In the genomic region with DNA sequence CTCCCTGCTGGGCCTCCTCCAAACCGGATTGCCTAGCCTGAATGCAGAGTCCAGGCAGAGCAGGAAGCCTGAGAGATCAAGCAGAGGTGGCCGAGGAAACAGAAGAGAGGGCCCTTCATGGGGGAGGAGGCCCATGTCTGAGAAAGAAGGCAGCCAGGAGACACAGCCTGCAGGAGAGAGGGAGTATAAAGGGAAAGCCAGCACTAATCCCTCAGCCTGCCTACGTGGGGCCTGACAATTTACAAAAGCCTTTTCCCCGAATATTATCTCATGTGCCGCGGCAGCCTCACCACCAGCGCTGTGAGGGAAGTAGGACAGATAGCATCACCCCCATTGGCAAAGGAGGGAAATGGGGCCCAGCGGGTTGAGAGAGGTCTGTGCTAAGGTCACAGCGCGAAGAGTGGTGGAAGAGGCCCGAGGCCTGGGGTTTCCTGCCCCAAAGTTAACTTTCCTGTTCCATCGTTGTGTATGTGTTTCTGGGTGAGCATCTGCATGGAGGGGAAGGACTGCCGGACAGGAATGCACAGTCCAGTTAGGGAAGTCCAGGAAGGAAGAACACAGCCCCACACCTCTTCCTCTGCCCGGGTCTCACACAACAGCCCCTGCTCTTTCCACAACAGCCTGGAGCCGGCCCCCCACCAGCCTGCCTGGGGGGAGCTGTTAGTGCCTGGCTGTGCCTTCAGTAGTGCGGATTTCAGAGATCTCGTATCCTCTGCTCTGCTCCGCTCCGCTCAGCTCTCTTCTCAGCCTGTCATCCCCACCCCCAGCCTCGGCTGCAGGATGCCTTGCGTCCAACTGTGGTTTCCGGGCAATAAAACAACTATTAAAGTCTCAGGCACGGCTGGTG, we compare ENCODE assay signal across 10 cellular contexts. TPM values are rescaled to one million over a fixed set of nuclear protein-coding genes. Genes with fewer than 3 reads are reported as not detected.
DNase-seq lines count a peak whose midpoint lies in the region; ATAC-seq and TF ChIP-seq lines count a peak whose summit lies in the region.
"Had no signal": no experiment of that assay in that cellular context is flagged by ENCODE, and none has a peak within 500 bp of the region (broad histone marks: within the 10 kb centered on the region; RNA-seq: fewer than 3 reads in every experiment).

No MANE protein-coding gene starts in this region.

- H3K9me2 ChIP-seq in Loucy (replicated peaks; ENCODE audit: low read depth, low read length) = no peaks in the 10 kb centered on the region

- peak overlapping the region; percentile 80 for H3K4me3 ChIP-seq in Loucy (ENCODE audit: low read length, poor library complexity, severe bottlenecking)
- peak overlapping the region; percentile 23 for H3K4me3 ChIP-seq in neural progenitor cell

- H3K9ac ChIP-seq in Loucy (ENCODE audit: low read depth, low read length, poor library complexity, severe bottlenecking) (peak overlapping the region; percentile 96), neural progenitor cell (no peak overlapping the region)
- H3K9ac ChIP-seq: parathyroid adenoma had no signal

- H3K27me3 Mint-ChIP-seq in brain (peaks cover 43% of the 10 kb centered on the region), neural progenitor cell (ENCODE audit: insufficient read depth, low read depth) (peaks cover 9% of the 10 kb centered on the region)

- H3K4me2 ChIP-seq in Loucy (ENCODE audit: low read depth, low read length, poor library complexity, severe bottlenecking) (peak overlapping the region; percentile 87), neural progenitor cell (peak overlapping the region; percentile 80)

- H3K27ac ChIP-seq in neural progenitor cell = no peak overlapping the region
- H3K27ac ChIP-seq: parathyroid adenoma had no signal

- H3K36me3 Mint-ChIP-seq in brain (no peaks in the 10 kb centered on the region), neural progenitor cell (no peaks in the 10 kb centered on the region)

- DNase-seq in GF-D8 (lab: John Stamatoyannopoulos, UW) (peak; percentile 61), neural progenitor cell (ENCODE audit: low spot score) (peak; percentile 62), NCI-H2171 treated with DMSO at 0.1 percent for 48 hours (lab: John Stamatoyannopoulos, UW) (no peak), left lobe of liver (ENCODE audit: low spot score) (no peak), posterior vena cava (ENCODE audit: low spot score) (no peak), NCI-H1694 (lab: John Stamatoyannopoulos, UW) (no peak)
- DNase-seq: MM.1S had no signal

- H3K27me3 ChIP-seq in Loucy (ENCODE audit: insufficient read depth, low read length, poor library complexity, severe bottlenecking) (no peaks in the 10 kb centered on the region), neural progenitor cell (peaks cover 100% of the 10 kb centered on the region)

- H3K4me3 Mint-ChIP-seq in brain (peak overlapping the region in 4 of 5 experiments; percentile 50 to 77 (median 70)), neural progenitor cell (peak overlapping the region; percentile 61)

- H3K9me3 ChIP-seq in Loucy (ENCODE audit: insufficient read depth, low read depth, low read length) (no peaks in the 10 kb centered on the region), neural progenitor cell (ENCODE audit: low read depth) (no peaks in the 10 kb centered on the region)

- H3K4me1 ChIP-seq in Loucy (ENCODE audit: insufficient read depth, low read length, poor library complexity, severe bottlenecking) (peaks cover 53% of the 10 kb centered on the region), neural progenitor cell (peaks cover 58% of the 10 kb centered on the region)
- H3K4me1 ChIP-seq: parathyroid adenoma had no signal

- no peaks in the 10 kb centered on the region for H3F3A ChIP-seq in Loucy (ENCODE audit: low read depth)
- peaks cover 78% of the 10 kb centered on the region for H3F3A ChIP-seq in neural progenitor cell (ENCODE audit: low read depth)

- H3K9me3 Mint-ChIP-seq in brain (peaks cover 0 to 7% (median 0%) of the 10 kb centered on the region in 5 experiments), neural progenitor cell (peaks cover 10% of the 10 kb centered on the region)

- no peak for ATAC-seq in left lobe of liver

- H3K36me3 ChIP-seq in Loucy (ENCODE audit: insufficient read depth, low read length) (no peaks in the 10 kb centered on the region), neural progenitor cell (no peaks in the 10 kb centered on the region)

- H2AFZ ChIP-seq in Loucy (ENCODE audit: low read length) = no peak overlapping the region
- no peak overlapping the region for H2AFZ ChIP-seq in neural progenitor cell (replicated peaks)
- H2AFZ ChIP-seq: parathyroid adenoma had no signal

- no peak for TF ChIP-seq CTCF in Loucy (conservative IDR thresholded peaks at IDR 0.05; ENCODE audit: low read length)
- no peak for TF ChIP-seq CTCF in brain (conservative IDR thresholded peaks at IDR 0.05)
- no peak for TF ChIP-seq CTCF in neural progenitor cell (IDR thresholded peaks at IDR 0.05)

- H3K27ac Mint-ChIP-seq in brain = peak overlapping the region in 4 of 5 experiments; percentile 37 to 95 (median 76)
- H3K27ac Mint-ChIP-seq in neural progenitor cell = peak overlapping the region; percentile 94

- peaks cover 3% of the 10 kb centered on the region for H4K20me1 ChIP-seq in Loucy (ENCODE audit: insufficient read depth, low read length, poor library complexity, severe bottlenecking)
- peaks cover 45% of the 10 kb centered on the region for H4K20me1 ChIP-seq in neural progenitor cell (ENCODE audit: low read depth)

- H3K79me2 ChIP-seq in Loucy (ENCODE audit: insufficient read depth, low read length) = peaks cover 87% of the 10 kb centered on the region
- no peaks in the 10 kb centered on the region for H3K79me2 ChIP-seq in neural progenitor cell (ENCODE audit: low read depth)
- H3K79me2 ChIP-seq: parathyroid adenoma had no signal

- intact Hi-C loops in posterior vena cava (cut with DNase I) = loop anchor here in 1 of 2 donors (5.0 kb wide), 1 partner anchor 41 kb away; no protein-coding TSS in a partner anchor

- H3K4me1 Mint-ChIP-seq in brain = peaks cover 57% of the 10 kb centered on the region
- H3K4me1 Mint-ChIP-seq in neural progenitor cell = peaks cover 47% of the 10 kb centered on the region

RNA-seq across cellular contexts. Expression of a gene that starts 50.9 kb away (rescaled TPM):
- polyA plus RNA-seq in brain (ENCODE audit: insufficient read depth, low read depth, low replicate concordance) = 41.6 TPM
- total RNA-seq in neural progenitor cell (ENCODE audit: low replicate concordance) = 29.5 and 32.4 TPM in 2 replicates
- 10.5 TPM for total RNA-seq in left lobe of liver
- 10 to 100 TPM; 22.8 to 23.7 TPM for total RNA-seq in posterior vena cava

Comparison
In these comparisons a context has a peak if more than half of its experiments do, and no peak if none do; other contexts are left out.
1. DNase-seq: peak in GF-D8 (single experiment) and neural progenitor cell (single experiment); none in NCI-H2171 treated with DMSO at 0.1 percent for 48 hours (single experiment), left lobe of liver (single experiment), posterior vena cava (single experiment) and NCI-H1694 (single experiment).